Comparison of ENCODE assay signal across 1 cellular context in the genomic region with DNA sequence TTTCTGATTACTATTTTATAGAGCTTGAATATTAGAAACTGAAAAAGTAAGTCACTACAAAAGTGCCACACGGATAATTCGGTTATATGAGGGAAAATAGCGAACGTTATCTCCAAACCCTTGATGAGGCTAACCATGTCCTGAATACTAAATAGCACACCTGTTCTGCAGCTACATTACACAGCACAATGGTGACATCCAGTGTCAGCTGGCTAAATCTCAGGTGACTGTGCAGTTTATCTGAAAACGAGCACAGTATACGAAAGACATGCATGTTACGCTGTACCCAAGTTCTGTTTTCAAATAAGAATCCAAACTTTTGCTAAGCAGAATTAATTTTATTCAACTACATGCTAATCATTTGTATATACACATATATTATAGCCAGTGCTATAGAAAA.
TF ChIP-seq lines count a peak whose summit lies in the region.

No MANE protein-coding gene starts in this region.

TF ChIP-seq in GM23338, 12 proteins besides CTCF, POLR2A, EP300 and RAD21 (continued from another document):
- TF ChIP-seq STAT1 (IDR thresholded peaks at IDR 0.05; ENCODE audit: unreplicated experiment) (no peak), CREB1 (CRISPR knock-in tag; IDR thresholded peaks at IDR 0.05; ENCODE audit: low read depth) (no peak), JUNB (IDR thresholded peaks at IDR 0.05; ENCODE audit: unreplicated experiment) (no peak), NANOG (IDR thresholded peaks at IDR 0.05; ENCODE audit: borderline replicate concordance) (no peak), POLR2AphosphoS5 (IDR thresholded peaks at IDR 0.05; ENCODE audit: low read depth) (no peak), EZH2 (IDR thresholded peaks at IDR 0.05; ENCODE audit: low read depth, unreplicated experiment) (no peak)
- TF ChIP-seq, protein P1, sequence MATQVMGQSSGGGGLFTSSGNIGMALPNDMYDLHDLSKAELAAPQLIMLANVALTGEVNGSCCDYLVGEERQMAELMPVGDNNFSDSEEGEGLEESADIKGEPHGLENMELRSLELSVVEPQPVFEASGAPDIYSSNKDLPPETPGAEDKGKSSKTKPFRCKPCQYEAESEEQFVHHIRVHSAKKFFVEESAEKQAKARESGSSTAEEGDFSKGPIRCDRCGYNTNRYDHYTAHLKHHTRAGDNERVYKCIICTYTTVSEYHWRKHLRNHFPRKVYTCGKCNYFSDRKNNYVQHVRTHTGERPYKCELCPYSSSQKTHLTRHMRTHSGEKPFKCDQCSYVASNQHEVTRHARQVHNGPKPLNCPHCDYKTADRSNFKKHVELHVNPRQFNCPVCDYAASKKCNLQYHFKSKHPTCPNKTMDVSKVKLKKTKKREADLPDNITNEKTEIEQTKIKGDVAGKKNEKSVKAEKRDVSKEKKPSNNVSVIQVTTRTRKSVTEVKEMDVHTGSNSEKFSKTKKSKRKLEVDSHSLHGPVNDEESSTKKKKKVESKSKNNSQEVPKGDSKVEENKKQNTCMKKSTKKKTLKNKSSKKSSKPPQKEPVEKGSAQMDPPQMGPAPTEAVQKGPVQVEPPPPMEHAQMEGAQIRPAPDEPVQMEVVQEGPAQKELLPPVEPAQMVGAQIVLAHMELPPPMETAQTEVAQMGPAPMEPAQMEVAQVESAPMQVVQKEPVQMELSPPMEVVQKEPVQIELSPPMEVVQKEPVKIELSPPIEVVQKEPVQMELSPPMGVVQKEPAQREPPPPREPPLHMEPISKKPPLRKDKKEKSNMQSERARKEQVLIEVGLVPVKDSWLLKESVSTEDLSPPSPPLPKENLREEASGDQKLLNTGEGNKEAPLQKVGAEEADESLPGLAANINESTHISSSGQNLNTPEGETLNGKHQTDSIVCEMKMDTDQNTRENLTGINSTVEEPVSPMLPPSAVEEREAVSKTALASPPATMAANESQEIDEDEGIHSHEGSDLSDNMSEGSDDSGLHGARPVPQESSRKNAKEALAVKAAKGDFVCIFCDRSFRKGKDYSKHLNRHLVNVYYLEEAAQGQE (IDR thresholded peaks at IDR 0.05; ENCODE audit: unreplicated experiment), result no peak
